16 cellular contexts compared by ENCODE assay signal in the genomic region with DNA sequence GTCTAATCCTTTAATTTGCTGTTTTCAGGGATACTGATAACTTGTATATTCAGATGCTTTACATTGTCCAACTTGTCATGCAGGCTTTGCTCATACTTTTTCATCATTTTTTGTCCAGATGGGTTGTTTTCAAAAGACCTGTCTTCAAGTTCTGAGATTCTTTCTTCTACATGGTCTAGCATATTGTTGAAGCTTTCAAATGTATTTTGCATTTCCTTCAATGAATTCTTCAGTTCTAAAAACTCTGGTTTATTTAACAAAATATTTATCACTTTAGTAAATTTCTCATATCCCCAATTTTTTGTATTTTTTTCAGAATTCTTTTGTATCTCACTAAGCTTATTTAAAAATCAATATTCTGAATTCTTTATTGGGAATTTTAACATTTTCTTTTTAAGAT.
DNase-seq lines count a peak whose midpoint lies in the region; ATAC-seq, FAIRE-seq and TF ChIP-seq lines count a peak whose summit lies in the region.
"Had no signal": no experiment of that assay in that cellular context is flagged by ENCODE, and none has a peak within 500 bp of the region (broad histone marks: within the 10 kb centered on the region; RNA-seq: fewer than 3 reads in every experiment).

No MANE protein-coding gene starts in this region.

- no peak overlapping the region for H3K4me3 ChIP-seq in HEK293 (ENCODE audit: low read depth, low read length)

- no peak overlapping the region for H3K4me3 Mint-ChIP-seq in activated T-cell treated with anti-CD3 and anti-CD28 coated beads, Interleukin-2, amount 50 U/mL, for 72 hours
- H3K4me3 Mint-ChIP-seq: B cell; CD4-positive, alpha-beta T cell had no signal

- H3K36me3 ChIP-seq in HEK293 (ENCODE audit: control insufficient read depth in 2 of 2, insufficient read depth in 1 of 2, low read length in 2 of 2) = no peaks in the 10 kb centered on the region

- ATAC-seq in activated T-cell treated with anti-CD3 and anti-CD28 coated beads, Interleukin-2, amount 50 U/mL, for 72 hours (replicated peaks in 1 of 2) = no peak

- POLR2A ChIA-PET in HEK293 (lab: Yijun Ruan, JAX) = no interaction called here

- H3K27ac Mint-ChIP-seq in activated T-cell treated with anti-CD3 and anti-CD28 coated beads, Interleukin-2, amount 50 U/mL, for 72 hours = no peak overlapping the region
- H3K27ac Mint-ChIP-seq: B cell; CD4-positive, alpha-beta T cell had no signal

- TF ChIP-seq CTCF in HEK293 (tag by site-specific recombination; IDR thresholded peaks at IDR 0.05) = no peak

- H3K9me3 ChIP-seq in HEK293 (ENCODE audit: control insufficient read depth, insufficient read depth, low read depth, low read length) = no peaks in the 10 kb centered on the region

- FAIRE-seq in frontal cortex (lab: Jason Lieb, UNC) = peak; percentile 78
- FAIRE-seq: D721Med, HTR-8/SVneo had no signal

- H3K27ac ChIP-seq in HEK293 (ENCODE audit: extremely low read depth, low read depth, low read length) = no peak overlapping the region

- CTCF ChIA-PET in HEK293 (lab: Yijun Ruan, JAX) = no interaction called here

- DNase-seq in NCI-H2227 (lab: John Stamatoyannopoulos, UW; ENCODE audit: unreplicated experiment) (peak; percentile 8), NCI-H2227 treated with DMSO at 0.1 percent for 48 hours (lab: John Stamatoyannopoulos, UW) (no peak), amniotic epithelial cell (ENCODE audit: low read depth) (peak; percentile 34), frontal cortex (ENCODE audit: low spot score in 2 of 2) (no peak), AML-193 (lab: John Stamatoyannopoulos, UW) (no peak)
- DNase-seq in activated T-cell treated with anti-CD3 and anti-CD28 coated beads, Interleukin-2, amount 50 U/mL, for 72 hours = no peak
- DNase-seq: 8988T; ACHN; C1 segment of cervical spinal cord; CD4-positive, alpha-beta T cell; DMS53; HCEC 1CT had no signal

- no peaks in the 10 kb centered on the region for H3K4me1 ChIP-seq in HEK293 (ENCODE audit: control insufficient read depth, insufficient read depth, low read length)

- H3K9me3 Mint-ChIP-seq in activated T-cell treated with anti-CD3 and anti-CD28 coated beads, Interleukin-2, amount 50 U/mL, for 72 hours = peaks cover 7 to 11% of the 10 kb centered on the region in 2 donors

- H3K4me1 Mint-ChIP-seq in activated T-cell treated with anti-CD3 and anti-CD28 coated beads, Interleukin-2, amount 50 U/mL, for 72 hours (ENCODE audit: low read depth) = no peaks in the 10 kb centered on the region
- H3K4me1 Mint-ChIP-seq: B cell had no signal

- H3K27me3 Mint-ChIP-seq in activated T-cell treated with anti-CD3 and anti-CD28 coated beads, Interleukin-2, amount 50 U/mL, for 72 hours (ENCODE audit: low read depth) = no peaks in the 10 kb centered on the region
- H3K27me3 Mint-ChIP-seq: B cell; CD4-positive, alpha-beta T cell had no signal

- peaks cover 0 to 2% of the 10 kb centered on the region in 2 donors for H3K36me3 Mint-ChIP-seq in activated T-cell treated with anti-CD3 and anti-CD28 coated beads, Interleukin-2, amount 50 U/mL, for 72 hours (ENCODE audit: insufficient read depth in 2 of 2)

TF ChIP-seq in HEK293, 187 proteins besides CTCF, POLR2A, EP300 and RAD21:
- TF ChIP-seq BCL11B (tag by site-specific recombination; IDR thresholded peaks at IDR 0.05; ENCODE audit: low read depth) = no peak
- no peak for TF ChIP-seq ZNF341 (tag by site-specific recombination; IDR thresholded peaks at IDR 0.05; ENCODE audit: low read depth)
- no peak for TF ChIP-seq GLI4 (tag by site-specific recombination; IDR thresholded peaks at IDR 0.05)
- TF ChIP-seq SETDB1 (IDR thresholded peaks at IDR 0.05; ENCODE audit: insufficient read length, low read length) = peak; percentile 84
- peak; percentile 11; the same call in 1 of the 2 replicates for TF ChIP-seq ZNF626 (tag by site-specific recombination; IDR thresholded peaks at IDR 0.05)
- TF ChIP-seq ZNF174 (tag by site-specific recombination; IDR thresholded peaks at IDR 0.05) = no peak

Comparison
In these comparisons a context has a peak if more than half of its experiments do, and no peak if none do; other contexts are left out.
1. DNase-seq: peak in NCI-H2227 (single experiment) and amniotic epithelial cell (single experiment); none in NCI-H2227 treated with DMSO at 0.1 percent for 48 hours (single experiment), frontal cortex (0 of 2), activated T-cell treated with anti-CD3 and anti-CD28 coated beads, Interleukin-2, amount 50 U/mL, for 72 hours (0 of 2) and AML-193 (0 of 2).